Comparison of ENCODE assay signal across 8 cellular contexts in genomic region chr5:74766887-74767578, GRCh38. TPM values are rescaled to one million over a fixed set of nuclear protein-coding genes. Genes with fewer than 3 reads are reported as not detected.
DNase-seq lines count a peak whose midpoint lies in the region; ATAC-seq and TF ChIP-seq lines count a peak whose summit lies in the region.

Gene GFM2, minus strand, starts transcription at chr5:74767117. Its CDS starts 3,375 bp downstream, at chr5:74763742.
Gene NSA2, plus strand, starts transcription at chr5:74767249. Its CDS starts 112 bp downstream, at chr5:74767361.

- H3K27me3 ChIP-seq in BJ (ENCODE audit: control insufficient read depth, insufficient read depth, low read length), result no peaks in the 10 kb centered on the region

- H3K27me3 Mint-ChIP-seq in activated CD4-positive, alpha-beta T cell treated with anti-CD3 and anti-CD28 coated beads, Interleukin-2, amount 10 ng/mL, durations not matched to agents 7 days and 5 days, result no peaks in the 10 kb centered on the region

- POLR2A ChIA-PET in BJ (lab: Charles Lee), result interaction anchor here (0.6 kb wide), 1 partner anchor 48 kb away, joined by 3 read pairs; no protein-coding TSS in a partner anchor
- POLR2A ChIA-PET in activated CD4-positive, alpha-beta T cell treated with anti-CD3 and anti-CD28 coated beads, Interleukin-2, amount 10 ng/mL, durations not matched to agents 7 days and 5 days (lab: Charles Lee), result no interaction called here

- peak within 1 kb of the TSS; percentile 100 for H3K4me3 Mint-ChIP-seq in activated CD4-positive, alpha-beta T cell treated with anti-CD3 and anti-CD28 coated beads, Interleukin-2, amount 10 ng/mL, durations not matched to agents 7 days and 5 days

- CTCF ChIA-PET in BJ (lab: Yijun Ruan, JAX), result interaction anchor here (0.9 to 1.3 kb wide), 6 partner anchors 34 to 151 kb away, joined by 3 to 6 read pairs (median 4); no protein-coding TSS in a partner anchor
- CTCF ChIA-PET in activated CD4-positive, alpha-beta T cell treated with anti-CD3 and anti-CD28 coated beads, Interleukin-2, amount 10 ng/mL, durations not matched to agents 7 days and 5 days (lab: Charles Lee), result interaction anchor here (0.7 to 1.6 kb wide), 3 partner anchors 8 to 73 kb away, joined by 3 to 4 read pairs (median 3); no protein-coding TSS in a partner anchor

- H3K27ac Mint-ChIP-seq in activated CD4-positive, alpha-beta T cell treated with anti-CD3 and anti-CD28 coated beads, Interleukin-2, amount 10 ng/mL, durations not matched to agents 7 days and 5 days, result peak within 1 kb of the TSS; percentile 96

- DNase-seq in BJ (ENCODE audit: low read depth) (peak; percentile 69), NCI-H526 treated with DMSO at 0.1 percent for 48 hours (lab: John Stamatoyannopoulos, UW) (peak; percentile 77), cortex of kidney (lab: John Stamatoyannopoulos, UW) (peak; percentile 65), left kidney (ENCODE audit: low read depth, low spot score) (peak; percentile 97)
- DNase-seq in activated CD4-positive, alpha-beta T cell treated with anti-CD3 and anti-CD28 coated beads, Interleukin-2, amount 10 ng/mL, durations not matched to agents 7 days and 5 days, result peak; percentile 94
- peak; percentile 93 to 94 for DNase-seq in stimulated activated CD4-positive, alpha-beta T cell treated with anti-CD3 and anti-CD28 coated beads, Interleukin-2, amount 100 ng/mL, for 24 hours

- ATAC-seq in GM19324 (IDR thresholded peaks at IDR 0.05; ENCODE audit: low FRiP score, unreplicated experiment) (peak; percentile 88), HG03469 (IDR thresholded peaks at IDR 0.05; ENCODE audit: unreplicated experiment) (peak; percentile 81)

- H3K4me3 ChIP-seq in BJ (ENCODE audit: low read depth, low read length), result peak within 1 kb of the TSS; percentile 95

- TF ChIP-seq CTCF in BJ (IDR thresholded peaks at IDR 0.05; ENCODE audit: insufficient read depth, low read depth, low read length), result no peak

- H3K9me3 Mint-ChIP-seq in activated CD4-positive, alpha-beta T cell treated with anti-CD3 and anti-CD28 coated beads, Interleukin-2, amount 10 ng/mL, durations not matched to agents 7 days and 5 days, result no peaks in the 10 kb centered on the region

- H3K36me3 Mint-ChIP-seq in activated CD4-positive, alpha-beta T cell treated with anti-CD3 and anti-CD28 coated beads, Interleukin-2, amount 10 ng/mL, durations not matched to agents 7 days and 5 days (ENCODE audit: low read depth), result peaks cover 35% of the 10 kb centered on the region

- peaks cover 35% of the 10 kb centered on the region for H3K4me1 Mint-ChIP-seq in activated CD4-positive, alpha-beta T cell treated with anti-CD3 and anti-CD28 coated beads, Interleukin-2, amount 10 ng/mL, durations not matched to agents 7 days and 5 days

- no peaks in the 10 kb centered on the region for H3K36me3 ChIP-seq in BJ (ENCODE audit: control insufficient read depth, insufficient read depth, low read length)

RNA-seq across cellular contexts. Expression of gene GFM2, which starts in this region (rescaled TPM):
- polyA plus RNA-seq in BJ (2011; rRNA removed), result 19.3 and 35.6 TPM in 2 replicates
- polyA minus RNA-seq in BJ (2011; rRNA and poly(A)+ RNA removed), result 14.7 and 16.8 TPM in 2 replicates
- 10 to 100 TPM; 24.0 to 24.3 TPM for total RNA-seq in activated CD4-positive, alpha-beta T cell treated with anti-CD3 and anti-CD28 coated beads, Interleukin-2, amount 10 ng/mL, durations not matched to agents 7 days and 5 days

RNA-seq across cellular contexts. Expression of gene NSA2, which starts in this region (rescaled TPM):
- polyA plus RNA-seq in BJ (2011; rRNA removed), result 11.7 and 66.8 TPM in 2 replicates
- 4.0 and 7.1 TPM in 2 replicates for polyA minus RNA-seq in BJ (2011; rRNA and poly(A)+ RNA removed)
- total RNA-seq in activated CD4-positive, alpha-beta T cell treated with anti-CD3 and anti-CD28 coated beads, Interleukin-2, amount 10 ng/mL, durations not matched to agents 7 days and 5 days, result 100 to 1,000 TPM; 130 to 160 TPM

Comparison
In these comparisons a context has a peak if more than half of its experiments do, and no peak if none do; other contexts are left out.
1. Peak in every context shown above with its lines: DNase-seq, ATAC-seq and H3K4me3 ChIP-seq.